In genomic region chr17:82055965-82056728, GRCh38 we compare ENCODE assay signal across 1 cellular context.
TF ChIP-seq lines count a peak whose summit lies in the region.

No MANE protein-coding gene starts in this region.

TF ChIP-seq in HepG2, 621 proteins besides CTCF, POLR2A, EP300 and RAD21 (continued from another document):
- TF ChIP-seq CEBPZ (IDR thresholded peaks at IDR 0.05; ENCODE audit: low read length), result no peak
- no peak for TF ChIP-seq ZNF556 (CRISPR knock-in tag; IDR thresholded peaks at IDR 0.05; ENCODE audit: borderline replicate concordance)
- no peak for TF ChIP-seq ATRX (CRISPR knock-in tag; IDR thresholded peaks at IDR 0.05; ENCODE audit: borderline replicate concordance)
TF ChIP-seq in HepG2: peak in this region for 20.
